Comparison of ENCODE assay signal across 1 cellular context in the genomic region with DNA sequence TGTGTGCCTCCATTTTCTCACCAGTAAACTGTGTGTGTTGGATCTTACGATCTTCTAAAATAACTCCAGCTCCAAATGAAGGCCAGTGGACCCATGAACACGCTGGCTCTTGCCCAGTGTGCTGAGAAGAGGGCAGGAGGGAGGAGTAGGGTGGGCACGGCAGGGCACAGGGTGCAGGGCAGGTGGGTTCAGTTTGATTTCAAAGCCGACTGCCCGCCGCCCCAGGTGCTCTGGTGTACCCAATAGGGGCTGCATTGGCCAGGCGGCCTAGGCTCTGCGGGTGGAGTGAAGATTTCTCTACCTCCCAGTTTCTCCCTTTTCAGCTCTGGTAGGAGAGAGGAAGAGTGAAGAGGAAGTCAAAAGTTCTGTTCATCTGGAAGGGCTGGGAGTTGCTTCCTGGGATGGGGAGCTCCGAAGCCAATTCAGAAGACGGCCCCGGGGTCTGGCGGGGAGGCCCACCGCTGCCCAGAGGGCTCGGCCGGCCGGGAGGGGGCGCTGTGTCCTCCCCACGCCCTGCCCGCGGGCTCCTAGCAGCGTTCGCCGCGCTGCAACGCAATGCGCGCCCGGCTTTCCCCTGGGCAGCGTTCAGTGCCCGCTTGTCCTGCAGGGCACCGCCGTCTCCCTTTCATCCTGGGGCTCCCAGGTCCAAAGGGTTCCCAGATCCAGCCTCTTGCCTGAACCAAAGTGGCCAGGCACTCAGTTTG.
A peak's percentile ranks its signal among the peaks of the same experiment; 100 is the strongest.
TF ChIP-seq lines count a peak whose summit lies in the region.

No MANE protein-coding gene starts in this region.

TF ChIP-seq in HepG2, 621 proteins besides CTCF, POLR2A, EP300 and RAD21 (continued from another document and continues in another):
- TF ChIP-seq, protein P1, sequence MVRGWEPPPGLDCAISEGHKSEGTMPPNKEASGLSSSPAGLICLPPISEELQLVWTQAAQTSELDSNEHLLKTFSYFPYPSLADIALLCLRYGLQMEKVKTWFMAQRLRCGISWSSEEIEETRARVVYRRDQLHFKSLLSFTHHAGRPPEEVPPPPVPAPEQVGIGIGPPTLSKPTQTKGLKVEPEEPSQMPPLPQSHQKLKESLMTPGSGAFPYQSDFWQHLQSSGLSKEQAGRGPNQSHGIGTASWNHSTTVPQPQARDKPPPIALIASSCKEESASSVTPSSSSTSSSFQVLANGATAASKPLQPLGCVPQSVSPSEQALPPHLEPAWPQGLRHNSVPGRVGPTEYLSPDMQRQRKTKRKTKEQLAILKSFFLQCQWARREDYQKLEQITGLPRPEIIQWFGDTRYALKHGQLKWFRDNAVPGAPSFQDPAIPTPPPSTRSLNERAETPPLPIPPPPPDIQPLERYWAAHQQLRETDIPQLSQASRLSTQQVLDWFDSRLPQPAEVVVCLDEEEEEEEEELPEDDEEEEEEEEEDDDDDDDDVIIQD (CRISPR knock-in tag; IDR thresholded peaks at IDR 0.05; ENCODE audit: low read depth): no peak
- no peak for TF ChIP-seq MEF2D (CRISPR knock-in tag; IDR thresholded peaks at IDR 0.05)
- peak; percentile 40; the same call in 1 of the 2 replicates for TF ChIP-seq EED (CRISPR knock-in tag; IDR thresholded peaks at IDR 0.05)
- TF ChIP-seq EHMT2 (IDR thresholded peaks at IDR 0.05; ENCODE audit: borderline replicate concordance, low read depth, low read length): no peak
- TF ChIP-seq ZNF567 (CRISPR knock-in tag; IDR thresholded peaks at IDR 0.05; ENCODE audit: borderline replicate concordance): no peak
- TF ChIP-seq ZNF816 (CRISPR knock-in tag; IDR thresholded peaks at IDR 0.05; ENCODE audit: borderline replicate concordance): no peak
- TF ChIP-seq, protein P2, sequence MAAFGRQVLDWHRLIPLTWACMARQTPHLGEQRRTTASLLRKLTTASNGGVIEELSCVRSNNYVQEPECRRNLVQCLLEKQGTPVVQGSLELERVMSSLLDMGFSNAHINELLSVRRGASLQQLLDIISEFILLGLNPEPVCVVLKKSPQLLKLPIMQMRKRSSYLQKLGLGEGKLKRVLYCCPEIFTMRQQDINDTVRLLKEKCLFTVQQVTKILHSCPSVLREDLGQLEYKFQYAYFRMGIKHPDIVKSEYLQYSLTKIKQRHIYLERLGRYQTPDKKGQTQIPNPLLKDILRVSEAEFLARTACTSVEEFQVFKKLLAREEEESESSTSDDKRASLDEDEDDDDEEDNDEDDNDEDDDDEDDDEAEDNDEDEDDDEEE (CRISPR knock-in tag; IDR thresholded peaks at IDR 0.05): no peak
- TF ChIP-seq ZNF230 (CRISPR knock-in tag; IDR thresholded peaks at IDR 0.05): no peak
- no peak for TF ChIP-seq RBM22 (optimal IDR thresholded peaks at IDR 0.05; ENCODE audit: low read length)
- TF ChIP-seq, protein P3, sequence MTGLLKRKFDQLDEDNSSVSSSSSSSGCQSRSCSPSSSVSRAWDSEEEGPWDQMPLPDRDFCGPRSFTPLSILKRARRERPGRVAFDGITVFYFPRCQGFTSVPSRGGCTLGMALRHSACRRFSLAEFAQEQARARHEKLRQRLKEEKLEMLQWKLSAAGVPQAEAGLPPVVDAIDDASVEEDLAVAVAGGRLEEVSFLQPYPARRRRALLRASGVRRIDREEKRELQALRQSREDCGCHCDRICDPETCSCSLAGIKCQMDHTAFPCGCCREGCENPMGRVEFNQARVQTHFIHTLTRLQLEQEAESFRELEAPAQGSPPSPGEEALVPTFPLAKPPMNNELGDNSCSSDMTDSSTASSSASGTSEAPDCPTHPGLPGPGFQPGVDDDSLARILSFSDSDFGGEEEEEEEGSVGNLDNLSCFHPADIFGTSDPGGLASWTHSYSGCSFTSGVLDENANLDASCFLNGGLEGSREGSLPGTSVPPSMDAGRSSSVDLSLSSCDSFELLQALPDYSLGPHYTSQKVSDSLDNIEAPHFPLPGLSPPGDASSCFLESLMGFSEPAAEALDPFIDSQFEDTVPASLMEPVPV (CRISPR knock-in tag; IDR thresholded peaks at IDR 0.05): no peak
- no peak for TF ChIP-seq ZMYM4 (CRISPR knock-in tag; IDR thresholded peaks at IDR 0.05)
- TF ChIP-seq, protein P4, sequence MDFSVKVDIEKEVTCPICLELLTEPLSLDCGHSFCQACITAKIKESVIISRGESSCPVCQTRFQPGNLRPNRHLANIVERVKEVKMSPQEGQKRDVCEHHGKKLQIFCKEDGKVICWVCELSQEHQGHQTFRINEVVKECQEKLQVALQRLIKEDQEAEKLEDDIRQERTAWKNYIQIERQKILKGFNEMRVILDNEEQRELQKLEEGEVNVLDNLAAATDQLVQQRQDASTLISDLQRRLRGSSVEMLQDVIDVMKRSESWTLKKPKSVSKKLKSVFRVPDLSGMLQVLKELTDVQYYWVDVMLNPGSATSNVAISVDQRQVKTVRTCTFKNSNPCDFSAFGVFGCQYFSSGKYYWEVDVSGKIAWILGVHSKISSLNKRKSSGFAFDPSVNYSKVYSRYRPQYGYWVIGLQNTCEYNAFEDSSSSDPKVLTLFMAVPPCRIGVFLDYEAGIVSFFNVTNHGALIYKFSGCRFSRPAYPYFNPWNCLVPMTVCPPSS (IDR thresholded peaks at IDR 0.05): no peak
- TF ChIP-seq HOXA3 (CRISPR knock-in tag; IDR thresholded peaks at IDR 0.05): 0 out of 2 replicates have a peak, but pooled peaks have one; percentile 18
- peak; percentile 48; the same call in 1 of the 2 replicates for TF ChIP-seq ZNF788 (CRISPR knock-in tag; IDR thresholded peaks at IDR 0.05; ENCODE audit: borderline replicate concordance)
- no peak for TF ChIP-seq ZBTB1 (CRISPR knock-in tag; IDR thresholded peaks at IDR 0.05; ENCODE audit: borderline replicate concordance)
- TF ChIP-seq JUN (CRISPR knock-in tag; IDR thresholded peaks at IDR 0.05): no peak
- no peak for TF ChIP-seq ZNF891 (CRISPR knock-in tag; IDR thresholded peaks at IDR 0.05)
- no peak for TF ChIP-seq FOXC1 (CRISPR knock-in tag; IDR thresholded peaks at IDR 0.05; ENCODE audit: borderline replicate concordance)
- TF ChIP-seq SIX4 (CRISPR knock-in tag; IDR thresholded peaks at IDR 0.05): no peak
- no peak for TF ChIP-seq FOXJ3 (CRISPR knock-in tag; IDR thresholded peaks at IDR 0.05; ENCODE audit: borderline replicate concordance)
- no peak for TF ChIP-seq MLLT10 (CRISPR knock-in tag; IDR thresholded peaks at IDR 0.05)
- no peak for TF ChIP-seq ZFX (CRISPR knock-in tag; IDR thresholded peaks at IDR 0.05; ENCODE audit: low read depth)
- TF ChIP-seq, protein P5, sequence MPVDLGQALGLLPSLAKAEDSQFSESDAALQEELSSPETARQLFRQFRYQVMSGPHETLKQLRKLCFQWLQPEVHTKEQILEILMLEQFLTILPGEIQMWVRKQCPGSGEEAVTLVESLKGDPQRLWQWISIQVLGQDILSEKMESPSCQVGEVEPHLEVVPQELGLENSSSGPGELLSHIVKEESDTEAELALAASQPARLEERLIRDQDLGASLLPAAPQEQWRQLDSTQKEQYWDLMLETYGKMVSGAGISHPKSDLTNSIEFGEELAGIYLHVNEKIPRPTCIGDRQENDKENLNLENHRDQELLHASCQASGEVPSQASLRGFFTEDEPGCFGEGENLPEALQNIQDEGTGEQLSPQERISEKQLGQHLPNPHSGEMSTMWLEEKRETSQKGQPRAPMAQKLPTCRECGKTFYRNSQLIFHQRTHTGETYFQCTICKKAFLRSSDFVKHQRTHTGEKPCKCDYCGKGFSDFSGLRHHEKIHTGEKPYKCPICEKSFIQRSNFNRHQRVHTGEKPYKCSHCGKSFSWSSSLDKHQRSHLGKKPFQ (CRISPR knock-in tag; IDR thresholded peaks at IDR 0.05; ENCODE audit: insufficient replicate concordance): no peak
- no peak for TF ChIP-seq RXRB (CRISPR knock-in tag; IDR thresholded peaks at IDR 0.05; ENCODE audit: borderline replicate concordance)
- TF ChIP-seq NFE2L2 (IDR thresholded peaks at IDR 0.05; ENCODE audit: low read length): no peak
- no peak for TF ChIP-seq ZNF614 (CRISPR knock-in tag; IDR thresholded peaks at IDR 0.05; ENCODE audit: borderline replicate concordance)
- no peak for TF ChIP-seq MBNL3 (CRISPR knock-in tag; conservative IDR thresholded peaks at IDR 0.05)
- TF ChIP-seq, protein P6, sequence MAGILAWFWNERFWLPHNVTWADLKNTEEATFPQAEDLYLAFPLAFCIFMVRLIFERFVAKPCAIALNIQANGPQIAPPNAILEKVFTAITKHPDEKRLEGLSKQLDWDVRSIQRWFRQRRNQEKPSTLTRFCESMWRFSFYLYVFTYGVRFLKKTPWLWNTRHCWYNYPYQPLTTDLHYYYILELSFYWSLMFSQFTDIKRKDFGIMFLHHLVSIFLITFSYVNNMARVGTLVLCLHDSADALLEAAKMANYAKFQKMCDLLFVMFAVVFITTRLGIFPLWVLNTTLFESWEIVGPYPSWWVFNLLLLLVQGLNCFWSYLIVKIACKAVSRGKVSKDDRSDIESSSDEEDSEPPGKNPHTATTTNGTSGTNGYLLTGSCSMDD (CRISPR knock-in tag; IDR thresholded peaks at IDR 0.05): no peak
- TF ChIP-seq ZNF75D (CRISPR knock-in tag; IDR thresholded peaks at IDR 0.05; ENCODE audit: borderline replicate concordance): no peak
- no peak for TF ChIP-seq ZNF607 (CRISPR knock-in tag; IDR thresholded peaks at IDR 0.05; ENCODE audit: borderline replicate concordance)
- TF ChIP-seq IRX3 (CRISPR knock-in tag; IDR thresholded peaks at IDR 0.05; ENCODE audit: borderline replicate concordance, low read depth): no peak
- TF ChIP-seq TSC22D2 (CRISPR knock-in tag; IDR thresholded peaks at IDR 0.05; ENCODE audit: borderline replicate concordance): no peak
- TF ChIP-seq NAIF1 (CRISPR knock-in tag; IDR thresholded peaks at IDR 0.05; ENCODE audit: borderline replicate concordance): no peak
- TF ChIP-seq, protein P7, sequence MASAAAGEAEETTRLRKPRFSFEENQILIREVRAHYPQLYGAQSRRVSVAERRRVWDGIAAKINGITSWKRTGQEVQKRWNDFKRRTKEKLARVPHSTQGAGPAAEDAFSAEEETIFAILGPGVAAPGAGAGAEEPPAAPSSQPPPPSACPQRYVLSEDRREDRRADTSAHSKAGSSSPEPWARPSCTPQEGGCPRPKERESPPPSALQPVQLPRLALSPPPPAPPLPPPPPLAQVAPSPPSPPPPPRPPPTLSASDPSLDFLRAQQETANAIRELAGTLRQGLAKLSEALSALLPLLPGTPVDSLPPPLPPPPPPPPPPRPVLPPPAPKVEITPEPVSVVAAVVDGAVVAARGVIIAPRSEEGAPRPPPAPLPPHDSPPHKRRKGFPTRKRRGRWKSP (CRISPR knock-in tag; IDR thresholded peaks at IDR 0.05): no peak
- TF ChIP-seq, protein P8, sequence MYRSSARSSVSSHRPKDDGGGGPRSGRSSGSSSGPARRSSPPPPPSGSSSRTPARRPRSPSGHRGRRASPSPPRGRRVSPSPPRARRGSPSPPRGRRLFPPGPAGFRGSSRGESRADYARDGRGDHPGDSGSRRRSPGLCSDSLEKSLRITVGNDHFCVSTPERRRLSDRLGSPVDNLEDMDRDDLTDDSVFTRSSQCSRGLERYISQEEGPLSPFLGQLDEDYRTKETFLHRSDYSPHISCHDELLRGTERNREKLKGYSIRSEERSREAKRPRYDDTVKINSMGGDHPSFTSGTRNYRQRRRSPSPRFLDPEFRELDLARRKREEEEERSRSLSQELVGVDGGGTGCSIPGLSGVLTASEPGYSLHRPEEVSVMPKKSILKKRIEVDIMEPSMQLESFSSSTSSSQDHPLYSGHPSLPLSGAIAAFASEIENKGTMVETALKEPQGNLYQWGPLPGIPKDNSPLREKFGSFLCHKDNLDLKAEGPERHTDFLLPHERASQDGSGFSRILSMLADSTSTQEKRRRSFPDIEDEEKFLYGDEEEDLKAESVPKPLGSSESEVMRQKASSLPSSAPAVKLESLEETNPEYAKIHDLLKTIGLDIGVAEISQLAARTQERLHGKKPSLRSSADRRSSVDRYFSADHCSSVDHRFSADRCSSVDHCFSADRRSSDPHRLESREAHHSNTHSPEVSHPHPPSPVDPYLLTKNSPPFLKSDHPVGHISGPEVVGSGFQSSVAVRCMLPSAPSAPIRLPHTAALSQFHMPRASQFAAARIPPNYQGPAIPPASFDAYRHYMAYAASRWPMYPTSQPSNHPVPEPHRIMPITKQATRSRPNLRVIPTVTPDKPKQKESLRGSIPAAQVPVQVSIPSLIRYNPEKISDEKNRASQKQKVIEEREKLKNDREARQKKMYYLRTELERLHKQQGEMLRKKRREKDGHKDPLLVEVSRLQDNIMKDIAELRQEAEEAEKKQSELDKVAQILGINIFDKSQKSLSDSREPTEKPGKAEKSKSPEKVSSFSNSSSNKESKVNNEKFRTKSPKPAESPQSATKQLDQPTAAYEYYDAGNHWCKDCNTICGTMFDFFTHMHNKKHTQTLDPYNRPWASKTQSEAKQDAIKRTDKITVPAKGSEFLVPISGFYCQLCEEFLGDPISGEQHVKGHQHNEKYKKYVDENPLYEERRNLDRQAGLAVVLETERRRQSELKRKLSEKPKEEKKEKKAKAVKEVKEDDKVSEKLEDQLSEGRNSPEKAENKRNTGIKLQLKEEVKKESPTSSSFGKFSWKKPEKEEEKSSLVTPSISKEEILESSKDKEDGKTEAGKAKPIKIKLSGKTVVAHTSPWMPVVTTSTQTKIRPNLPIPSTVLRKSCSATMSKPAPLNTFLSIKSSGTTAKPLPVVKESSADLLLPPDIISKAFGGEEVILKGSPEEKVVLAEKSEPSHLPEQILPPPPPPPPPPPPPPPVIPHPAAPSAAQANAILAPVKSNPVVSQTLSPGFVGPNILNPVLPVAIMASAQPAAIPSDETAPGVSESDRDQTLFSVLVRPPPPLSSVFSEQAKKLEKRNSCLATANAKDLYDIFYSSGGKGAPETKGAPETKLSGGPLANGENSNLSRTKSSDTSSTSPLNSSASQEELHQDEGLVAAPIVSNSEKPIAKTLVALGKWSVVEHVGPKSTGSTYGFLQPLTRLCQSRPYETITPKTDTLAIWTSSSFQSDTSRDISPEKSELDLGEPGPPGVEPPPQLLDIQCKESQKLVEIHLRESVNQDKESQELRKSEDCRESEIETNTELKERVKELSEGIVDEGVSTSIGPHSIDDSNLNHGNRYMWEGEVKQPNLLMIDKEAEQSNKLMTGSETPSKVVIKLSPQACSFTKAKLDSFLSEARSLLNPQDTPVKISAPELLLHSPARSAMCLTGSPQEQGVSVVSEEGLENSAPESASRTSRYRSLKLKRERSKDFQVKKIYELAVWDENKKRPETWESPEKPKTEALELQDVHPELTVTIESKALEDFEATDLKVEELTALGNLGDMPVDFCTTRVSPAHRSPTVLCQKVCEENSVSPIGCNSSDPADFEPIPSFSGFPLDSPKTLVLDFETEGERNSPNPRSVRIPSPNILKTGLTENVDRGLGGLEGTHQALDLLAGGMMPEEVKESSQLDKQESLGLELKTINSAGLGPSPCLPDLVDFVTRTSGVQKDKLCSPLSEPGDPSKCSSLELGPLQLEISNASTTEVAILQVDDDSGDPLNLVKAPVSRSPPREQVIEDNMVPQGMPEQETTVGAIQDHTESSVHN (CRISPR knock-in tag; IDR thresholded peaks at IDR 0.05): no peak
- TF ChIP-seq HNRNPLL (IDR thresholded peaks at IDR 0.05; ENCODE audit: low read depth, low read length, poor library complexity, severe bottlenecking): peak; percentile 32
- no peak for TF ChIP-seq ATRX (CRISPR knock-in tag; IDR thresholded peaks at IDR 0.05; ENCODE audit: borderline replicate concordance)
- TF ChIP-seq NFYB (CRISPR knock-in tag; IDR thresholded peaks at IDR 0.05): no peak
- TF ChIP-seq, protein P9, sequence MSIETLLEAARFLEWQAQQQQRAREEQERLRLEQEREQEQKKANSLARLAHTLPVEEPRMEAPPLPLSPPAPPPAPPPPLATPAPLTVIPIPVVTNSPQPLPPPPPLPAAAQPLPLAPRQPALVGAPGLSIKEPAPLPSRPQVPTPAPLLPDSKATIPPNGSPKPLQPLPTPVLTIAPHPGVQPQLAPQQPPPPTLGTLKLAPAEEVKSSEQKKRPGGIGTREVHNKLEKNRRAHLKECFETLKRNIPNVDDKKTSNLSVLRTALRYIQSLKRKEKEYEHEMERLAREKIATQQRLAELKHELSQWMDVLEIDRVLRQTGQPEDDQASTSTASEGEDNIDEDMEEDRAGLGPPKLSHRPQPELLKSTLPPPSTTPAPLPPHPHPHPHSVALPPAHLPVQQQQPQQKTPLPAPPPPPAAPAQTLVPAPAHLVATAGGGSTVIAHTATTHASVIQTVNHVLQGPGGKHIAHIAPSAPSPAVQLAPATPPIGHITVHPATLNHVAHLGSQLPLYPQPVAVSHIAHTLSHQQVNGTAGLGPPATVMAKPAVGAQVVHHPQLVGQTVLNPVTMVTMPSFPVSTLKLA (IDR thresholded peaks at IDR 0.05): no peak
